In genomic region chr1:66370462-66370907, GRCh38 we compare ENCODE assay signal across 13 cellular contexts.
DNase-seq lines count a peak whose midpoint lies in the region; ATAC-seq and TF ChIP-seq lines count a peak whose summit lies in the region.
"Had no signal": no experiment of that assay in that cellular context is flagged by ENCODE, and none has a peak within 500 bp of the region (broad histone marks: within the 10 kb centered on the region; RNA-seq: fewer than 3 reads in every experiment).

No MANE protein-coding gene starts in this region.

- peaks cover 89% of the 10 kb centered on the region for H3K4me1 Mint-ChIP-seq in activated naive CD4-positive, alpha-beta T cell treated with anti-CD3 and anti-CD28 coated beads for 36 hours (ENCODE audit: low read depth)
- peaks cover 93% of the 10 kb centered on the region for H3K4me1 Mint-ChIP-seq in stimulated activated naive CD8-positive, alpha-beta T cell treated with anti-CD3 and anti-CD28 coated beads, Interleukin-15, amount 100 ng/mL, for 72 hours

- H3K4me3 ChIP-seq in esophagus squamous epithelium, result no peak overlapping the region
- H3K4me3 ChIP-seq: lower lobe of right lung, SK-N-MC, uterus had no signal

- H3K27me3 Mint-ChIP-seq in activated naive CD4-positive, alpha-beta T cell treated with anti-CD3 and anti-CD28 coated beads for 36 hours (ENCODE audit: low read depth), result no peaks in the 10 kb centered on the region
- no peaks in the 10 kb centered on the region for H3K27me3 Mint-ChIP-seq in stimulated activated naive CD8-positive, alpha-beta T cell treated with anti-CD3 and anti-CD28 coated beads, Interleukin-15, amount 100 ng/mL, for 72 hours

- peaks cover 61% of the 10 kb centered on the region for H3K36me3 Mint-ChIP-seq in activated naive CD4-positive, alpha-beta T cell treated with anti-CD3 and anti-CD28 coated beads for 36 hours (ENCODE audit: low read depth)

- CTCF ChIA-PET in activated naive CD4-positive, alpha-beta T cell treated with anti-CD3 and anti-CD28 coated beads for 36 hours (lab: Charles Lee), result interaction anchor here (0.7 to 7.3 kb wide), 21 partner anchors 10 to 843 kb away, joined by 3 to 61 read pairs (median 4); no protein-coding TSS in a partner anchor

- ATAC-seq in HG03196 (IDR thresholded peaks at IDR 0.05; ENCODE audit: unreplicated experiment), result peak; percentile 17
- peak; percentile 57 for ATAC-seq in stimulated activated naive CD8-positive, alpha-beta T cell treated with anti-CD3 and anti-CD28 coated beads, Interleukin-15, amount 100 ng/mL, for 72 hours
- ATAC-seq: lower lobe of right lung had no signal

- no peaks in the 10 kb centered on the region for H3K9me3 Mint-ChIP-seq in activated naive CD4-positive, alpha-beta T cell treated with anti-CD3 and anti-CD28 coated beads for 36 hours
- H3K9me3 Mint-ChIP-seq in stimulated activated naive CD8-positive, alpha-beta T cell treated with anti-CD3 and anti-CD28 coated beads, Interleukin-15, amount 100 ng/mL, for 72 hours, result no peaks in the 10 kb centered on the region

- H3K27ac Mint-ChIP-seq in activated naive CD4-positive, alpha-beta T cell treated with anti-CD3 and anti-CD28 coated beads for 36 hours, result peak overlapping the region; percentile 92
- H3K27ac Mint-ChIP-seq in stimulated activated naive CD8-positive, alpha-beta T cell treated with anti-CD3 and anti-CD28 coated beads, Interleukin-15, amount 100 ng/mL, for 72 hours, result peak overlapping the region; percentile 39 to 84

- H3K27ac ChIP-seq in caudate nucleus (ENCODE audit: low read depth, low read length) (peak overlapping the region; percentile 48), esophagus squamous epithelium (peak overlapping the region in 1 of 4 donors; percentile 18)
- H3K27ac ChIP-seq: SK-N-MC had no signal

- DNase-seq in activated naive CD4-positive, alpha-beta T cell treated with anti-CD3 and anti-CD28 coated beads for 36 hours, result peak; percentile 60
- no peak for DNase-seq in activated naive CD4-positive, alpha-beta T cell treated with anti-CD3 and anti-CD28 coated beads, Interleukin-2, amount 50 U/mL, for 16 hours
- DNase-seq in caudate nucleus (lab: John Stamatoyannopoulos, UW) (peak in 1 of 61 donors; percentile 24), NCI-H2107 treated with DMSO at 0.1 percent for 48 hours (lab: John Stamatoyannopoulos, UW; ENCODE audit: unreplicated experiment) (no peak), esophagus squamous epithelium (lab: John Stamatoyannopoulos, UW) (no peak), DMS114 treated with DMSO at 0.1 percent for 48 hours (lab: John Stamatoyannopoulos, UW; ENCODE audit: unreplicated experiment) (no peak)
- peak in 1 of 2 donors; percentile 44 for DNase-seq in stimulated activated naive CD8-positive, alpha-beta T cell treated with anti-CD3 and anti-CD28 coated beads, Interleukin-15, amount 100 ng/mL, for 72 hours
- DNase-seq: BE2C, lower lobe of right lung, NCI-H1694, uterus had no signal

- H3K9me3 ChIP-seq in esophagus squamous epithelium, result no peaks in the 10 kb centered on the region
- H3K9me3 ChIP-seq: BE2C, lower lobe of right lung, uterus had no signal

- no peak for TF ChIP-seq POLR2A in esophagus squamous epithelium (IDR thresholded peaks at IDR 0.05)

- TF ChIP-seq CTCF in esophagus squamous epithelium (IDR thresholded peaks at IDR 0.05), result no peak

- intact Hi-C loops in activated naive CD4-positive, alpha-beta T cell treated with anti-CD3 and anti-CD28 coated beads for 36 hours (cut with micrococcal nuclease), result loop anchor here (1.0 to 10.0 kb wide), 16 partner anchors 19 to 1408 kb away; partner anchors contain the start of genes GADD45A and SERBP1
- intact Hi-C loops in esophagus squamous epithelium (cut with DNase I), result no loop called here

- peaks cover 0 to 43% (median 32%) of the 10 kb centered on the region in 3 donors for H3K4me1 ChIP-seq in esophagus squamous epithelium
- H3K4me1 ChIP-seq: BE2C, uterus had no signal

- peaks cover 0 to 23% (median 0%) of the 10 kb centered on the region in 3 donors for H3K36me3 ChIP-seq in esophagus squamous epithelium
- H3K36me3 ChIP-seq: uterus had no signal

- WGBS in esophagus squamous epithelium, 2 donors, result 78 to 92% methylated on average over 3 of the region's 3 CpGs

- H3K27me3 ChIP-seq in esophagus squamous epithelium, result no peaks in the 10 kb centered on the region
- H3K27me3 ChIP-seq: BE2C, uterus had no signal

- H3K4me3 Mint-ChIP-seq in activated naive CD4-positive, alpha-beta T cell treated with anti-CD3 and anti-CD28 coated beads for 36 hours, result peak overlapping the region; percentile 11
- peak overlapping the region; percentile 16 to 60 for H3K4me3 Mint-ChIP-seq in stimulated activated naive CD8-positive, alpha-beta T cell treated with anti-CD3 and anti-CD28 coated beads, Interleukin-15, amount 100 ng/mL, for 72 hours
